In the genomic region with DNA sequence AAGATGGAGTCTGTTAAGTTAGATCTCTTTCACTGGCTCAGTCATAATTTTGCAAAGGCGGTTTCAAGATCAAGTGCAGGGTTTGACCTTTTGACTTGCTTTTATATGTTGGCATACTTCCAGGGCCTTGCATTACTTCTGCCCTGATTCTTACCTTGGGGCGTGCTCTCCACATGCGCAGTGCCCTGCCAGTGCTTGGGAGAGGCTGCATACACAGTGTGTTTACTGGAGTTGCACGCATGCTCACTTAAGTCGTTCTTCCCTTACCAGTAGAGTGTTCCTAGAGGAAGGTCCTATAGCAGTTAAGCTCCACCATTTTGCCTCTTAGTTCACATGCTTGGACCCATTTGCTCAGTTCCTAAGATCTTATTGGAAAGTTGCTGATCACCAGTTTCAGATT, we compare ENCODE assay signal across 1 cellular context.
TF ChIP-seq lines count a peak whose summit lies in the region.

No MANE protein-coding gene starts in this region.

TF ChIP-seq in K562, 482 proteins besides CTCF, POLR2A, EP300 and RAD21 (continued from another document):
- TF ChIP-seq, protein P1, sequence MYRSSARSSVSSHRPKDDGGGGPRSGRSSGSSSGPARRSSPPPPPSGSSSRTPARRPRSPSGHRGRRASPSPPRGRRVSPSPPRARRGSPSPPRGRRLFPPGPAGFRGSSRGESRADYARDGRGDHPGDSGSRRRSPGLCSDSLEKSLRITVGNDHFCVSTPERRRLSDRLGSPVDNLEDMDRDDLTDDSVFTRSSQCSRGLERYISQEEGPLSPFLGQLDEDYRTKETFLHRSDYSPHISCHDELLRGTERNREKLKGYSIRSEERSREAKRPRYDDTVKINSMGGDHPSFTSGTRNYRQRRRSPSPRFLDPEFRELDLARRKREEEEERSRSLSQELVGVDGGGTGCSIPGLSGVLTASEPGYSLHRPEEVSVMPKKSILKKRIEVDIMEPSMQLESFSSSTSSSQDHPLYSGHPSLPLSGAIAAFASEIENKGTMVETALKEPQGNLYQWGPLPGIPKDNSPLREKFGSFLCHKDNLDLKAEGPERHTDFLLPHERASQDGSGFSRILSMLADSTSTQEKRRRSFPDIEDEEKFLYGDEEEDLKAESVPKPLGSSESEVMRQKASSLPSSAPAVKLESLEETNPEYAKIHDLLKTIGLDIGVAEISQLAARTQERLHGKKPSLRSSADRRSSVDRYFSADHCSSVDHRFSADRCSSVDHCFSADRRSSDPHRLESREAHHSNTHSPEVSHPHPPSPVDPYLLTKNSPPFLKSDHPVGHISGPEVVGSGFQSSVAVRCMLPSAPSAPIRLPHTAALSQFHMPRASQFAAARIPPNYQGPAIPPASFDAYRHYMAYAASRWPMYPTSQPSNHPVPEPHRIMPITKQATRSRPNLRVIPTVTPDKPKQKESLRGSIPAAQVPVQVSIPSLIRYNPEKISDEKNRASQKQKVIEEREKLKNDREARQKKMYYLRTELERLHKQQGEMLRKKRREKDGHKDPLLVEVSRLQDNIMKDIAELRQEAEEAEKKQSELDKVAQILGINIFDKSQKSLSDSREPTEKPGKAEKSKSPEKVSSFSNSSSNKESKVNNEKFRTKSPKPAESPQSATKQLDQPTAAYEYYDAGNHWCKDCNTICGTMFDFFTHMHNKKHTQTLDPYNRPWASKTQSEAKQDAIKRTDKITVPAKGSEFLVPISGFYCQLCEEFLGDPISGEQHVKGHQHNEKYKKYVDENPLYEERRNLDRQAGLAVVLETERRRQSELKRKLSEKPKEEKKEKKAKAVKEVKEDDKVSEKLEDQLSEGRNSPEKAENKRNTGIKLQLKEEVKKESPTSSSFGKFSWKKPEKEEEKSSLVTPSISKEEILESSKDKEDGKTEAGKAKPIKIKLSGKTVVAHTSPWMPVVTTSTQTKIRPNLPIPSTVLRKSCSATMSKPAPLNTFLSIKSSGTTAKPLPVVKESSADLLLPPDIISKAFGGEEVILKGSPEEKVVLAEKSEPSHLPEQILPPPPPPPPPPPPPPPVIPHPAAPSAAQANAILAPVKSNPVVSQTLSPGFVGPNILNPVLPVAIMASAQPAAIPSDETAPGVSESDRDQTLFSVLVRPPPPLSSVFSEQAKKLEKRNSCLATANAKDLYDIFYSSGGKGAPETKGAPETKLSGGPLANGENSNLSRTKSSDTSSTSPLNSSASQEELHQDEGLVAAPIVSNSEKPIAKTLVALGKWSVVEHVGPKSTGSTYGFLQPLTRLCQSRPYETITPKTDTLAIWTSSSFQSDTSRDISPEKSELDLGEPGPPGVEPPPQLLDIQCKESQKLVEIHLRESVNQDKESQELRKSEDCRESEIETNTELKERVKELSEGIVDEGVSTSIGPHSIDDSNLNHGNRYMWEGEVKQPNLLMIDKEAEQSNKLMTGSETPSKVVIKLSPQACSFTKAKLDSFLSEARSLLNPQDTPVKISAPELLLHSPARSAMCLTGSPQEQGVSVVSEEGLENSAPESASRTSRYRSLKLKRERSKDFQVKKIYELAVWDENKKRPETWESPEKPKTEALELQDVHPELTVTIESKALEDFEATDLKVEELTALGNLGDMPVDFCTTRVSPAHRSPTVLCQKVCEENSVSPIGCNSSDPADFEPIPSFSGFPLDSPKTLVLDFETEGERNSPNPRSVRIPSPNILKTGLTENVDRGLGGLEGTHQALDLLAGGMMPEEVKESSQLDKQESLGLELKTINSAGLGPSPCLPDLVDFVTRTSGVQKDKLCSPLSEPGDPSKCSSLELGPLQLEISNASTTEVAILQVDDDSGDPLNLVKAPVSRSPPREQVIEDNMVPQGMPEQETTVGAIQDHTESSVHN (IDR thresholded peaks at IDR 0.05; ENCODE audit: borderline replicate concordance in 1 of 2, low read depth in 1 of 2), result no peak
- TF ChIP-seq SETDB1 (IDR thresholded peaks at IDR 0.05; ENCODE audit: low read length) (no peak), NFIC (IDR thresholded peaks at IDR 0.05) (peak; percentile 57), WHSC1 (IDR thresholded peaks at IDR 0.05; ENCODE audit: low read length) (no peak), HDAC6 (IDR thresholded peaks at IDR 0.05; ENCODE audit: low read depth, low read length) (no peak), KAT7 (CRISPR knock-in tag; IDR thresholded peaks at IDR 0.05; ENCODE audit: borderline replicate concordance) (no peak), NRF1 (conservative IDR thresholded peaks at IDR 0.05 in 1 of 2, IDR thresholded peaks at IDR 0.05 in 1 of 2) (peak; percentile 47 to 60; a peak in 3 of 4 replicates)
- TF ChIP-seq, protein P2, sequence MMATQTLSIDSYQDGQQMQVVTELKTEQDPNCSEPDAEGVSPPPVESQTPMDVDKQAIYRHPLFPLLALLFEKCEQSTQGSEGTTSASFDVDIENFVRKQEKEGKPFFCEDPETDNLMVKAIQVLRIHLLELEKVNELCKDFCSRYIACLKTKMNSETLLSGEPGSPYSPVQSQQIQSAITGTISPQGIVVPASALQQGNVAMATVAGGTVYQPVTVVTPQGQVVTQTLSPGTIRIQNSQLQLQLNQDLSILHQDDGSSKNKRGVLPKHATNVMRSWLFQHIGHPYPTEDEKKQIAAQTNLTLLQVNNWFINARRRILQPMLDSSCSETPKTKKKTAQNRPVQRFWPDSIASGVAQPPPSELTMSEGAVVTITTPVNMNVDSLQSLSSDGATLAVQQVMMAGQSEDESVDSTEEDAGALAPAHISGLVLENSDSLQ (IDR thresholded peaks at IDR 0.05), result no peak
